In genomic region chr16:400061-400540, GRCh38 we compare ENCODE assay signal across 7 cellular contexts. TPM values are rescaled to one million over a fixed set of nuclear protein-coding genes. Genes with fewer than 3 reads are reported as not detected.
DNase-seq lines count a peak whose midpoint lies in the region; TF ChIP-seq lines count a peak whose summit lies in the region.

No MANE protein-coding gene starts in this region.

- H3F3A ChIP-seq in GM23248 (ENCODE audit: insufficient read depth): peaks cover 14% of the 10 kb centered on the region

- peaks cover 9% of the 10 kb centered on the region; the same call in 1 of the 2 replicates for H3K4me1 ChIP-seq in GM23248 (ENCODE audit: insufficient read depth)
- peaks cover 26% of the 10 kb centered on the region for H3K4me1 ChIP-seq in OCI-LY7 (ENCODE audit: insufficient read depth, low read length, poor library complexity, severe bottlenecking)
- H3K4me1 ChIP-seq in esophagus (ENCODE audit: control insufficient read depth in 2 of 2, insufficient read depth in 2 of 2, low read length in 1 of 2): peaks cover 0 to 10% of the 10 kb centered on the region in 2 donors
- H3K4me1 ChIP-seq in skeletal muscle satellite cell (ENCODE audit: control insufficient read depth, insufficient read depth, low read length): peaks cover 22% of the 10 kb centered on the region
- H3K4me1 ChIP-seq in BE2C: peaks cover 8% of the 10 kb centered on the region

- H3K27ac ChIP-seq in GM23248: peak overlapping the region; percentile 68
- H3K27ac ChIP-seq in OCI-LY7 (ENCODE audit: low read depth, low read length, poor library complexity, severe bottlenecking): peak overlapping the region; percentile 54
- H3K27ac ChIP-seq in esophagus (ENCODE audit: low read depth in 2 of 2, low read length in 1 of 2): peak overlapping the region; percentile 38 to 89

- in situ Hi-C loops in GM23248 (cut with MboI): no loop called here

- H2AFZ ChIP-seq in GM23248 (no peak overlapping the region), OCI-LY7 (ENCODE audit: low read length) (no peak overlapping the region)

- H3K36me3 ChIP-seq in GM23248 (ENCODE audit: low read depth): no peaks in the 10 kb centered on the region
- no peaks in the 10 kb centered on the region for H3K36me3 ChIP-seq in OCI-LY7 (ENCODE audit: insufficient read depth, low read length)
- no peaks in the 10 kb centered on the region for H3K36me3 ChIP-seq in esophagus (ENCODE audit: control insufficient read depth in 2 of 2, insufficient read depth in 2 of 2, low read length in 1 of 2)
- peaks cover 10% of the 10 kb centered on the region for H3K36me3 ChIP-seq in skeletal muscle satellite cell (ENCODE audit: insufficient read depth, low read length)
- peaks cover 27% of the 10 kb centered on the region for H3K36me3 ChIP-seq in BE2C

- CTCF ChIA-PET in OCI-LY7 (lab: Charles Lee; ENCODE audit: unreplicated experiment): no interaction called here

- POLR2A ChIA-PET in OCI-LY7 (lab: Charles Lee): interaction anchor here (0.5 to 0.6 kb wide), 2 partner anchors 15 to 20 kb away, joined by 3 read pairs; no protein-coding TSS in a partner anchor

- H3K4me3 ChIP-seq in GM23248 (peak overlapping the region; percentile 84), OCI-LY7 (ENCODE audit: low read depth, low read length, poor library complexity, severe bottlenecking) (peak overlapping the region; percentile 74), esophagus (ENCODE audit: low read depth in 1 of 2, low read length in 2 of 2) (peak overlapping the region; percentile 78 to 85), skeletal muscle satellite cell (ENCODE audit: low read length) (no peak overlapping the region), BE2C (ENCODE audit: low read depth, low read length) (no peak overlapping the region)

- H3K9me3 ChIP-seq in GM23248 (ENCODE audit: low read depth) (no peaks in the 10 kb centered on the region), OCI-LY7 (ENCODE audit: low read length) (no peaks in the 10 kb centered on the region), esophagus (ENCODE audit: control insufficient read depth in 2 of 2, insufficient read depth in 1 of 2, low read depth in 1 of 2, low read length in 1 of 2) (no peaks in the 10 kb centered on the region), skeletal muscle satellite cell (replicated peaks; ENCODE audit: low read length) (no peaks in the 10 kb centered on the region), BE2C (no peaks in the 10 kb centered on the region)

- H3K9ac ChIP-seq in GM23248 (peak overlapping the region; percentile 91), skeletal muscle satellite cell (ENCODE audit: low read depth, low read length) (no peak overlapping the region)

- no TSS peak for BruUV-seq in OCI-LY7 (replicated peaks; lab: Mats Ljungman, UMichigan)

- no peaks in the 10 kb centered on the region for H3K27me3 ChIP-seq in GM23248 (replicated peaks; ENCODE audit: insufficient read depth)
- no peaks in the 10 kb centered on the region for H3K27me3 ChIP-seq in esophagus (ENCODE audit: control insufficient read depth in 1 of 2, insufficient read depth in 2 of 2, low read length in 2 of 2)
- no peaks in the 10 kb centered on the region for H3K27me3 ChIP-seq in skeletal muscle satellite cell (ENCODE audit: control insufficient read depth, insufficient read depth, low read length)
- H3K27me3 ChIP-seq in BE2C: no peaks in the 10 kb centered on the region

- no peak for TF ChIP-seq CTCF in OCI-LY7 (conservative IDR thresholded peaks at IDR 0.05; ENCODE audit: low read length)
- TF ChIP-seq CTCF in BE2C (IDR thresholded peaks at IDR 0.05; ENCODE audit: low read depth, low read length): no peak

- DNase-seq in GM23248 (no peak), OCI-LY7 (ENCODE audit: low spot score) (no peak), AML-193 (lab: John Stamatoyannopoulos, UW) (no peak), BE2C (no peak)
- DNase-seq in activated CD4-positive, CD25-positive, alpha-beta regulatory T cell treated with anti-CD3 and anti-CD28 coated beads, Interleukin-2, amount 50 U/mL, for 72 hours: no peak

- intact Hi-C loops in OCI-LY7 (cut with micrococcal nuclease; ENCODE audit: unreplicated experiment): loop anchor here (2.0 kb wide), 1 partner anchor 17 kb away; no protein-coding TSS in a partner anchor

- H4K20me1 ChIP-seq in GM23248 (ENCODE audit: insufficient read depth) (no peaks in the 10 kb centered on the region), OCI-LY7 (ENCODE audit: insufficient read depth, low read length) (no peaks in the 10 kb centered on the region)

- peak overlapping the region; percentile 90 for H3K4me2 ChIP-seq in GM23248 (ENCODE audit: unreplicated experiment)
- H3K4me2 ChIP-seq in OCI-LY7 (ENCODE audit: low read length): peak overlapping the region; percentile 82
- H3K4me2 ChIP-seq in skeletal muscle satellite cell (ENCODE audit: low read length): peak overlapping the region; percentile 88

- H3K9me2 ChIP-seq in GM23248 (ENCODE audit: insufficient read depth) (no peaks in the 10 kb centered on the region), OCI-LY7 (ENCODE audit: insufficient read depth, low read length) (no peaks in the 10 kb centered on the region)

- peaks cover 30% of the 10 kb centered on the region for H3K79me2 ChIP-seq in GM23248 (ENCODE audit: insufficient read depth)
- no peaks in the 10 kb centered on the region; the same call in 1 of the 2 replicates for H3K79me2 ChIP-seq in OCI-LY7 (ENCODE audit: insufficient read depth, low read depth, low read length)

- WGBS in GM23248 (ENCODE audit: low coverage in 1 of 2, low lambda C conversion rate in 2 of 2, missing lambda C conversion rate in 2 of 2), 2 experiments: 88% methylated on average over 9 of the region's 9 CpGs
- 52 to 71% methylated on average over 9 of the region's 9 CpGs for WGBS in esophagus, 2 donors

RNA-seq across cellular contexts. Expression of gene DECR2, which starts 1.6 kb away (rescaled TPM):
- total RNA-seq in GM23248 (2014; rRNA removed; shearing (Covaris generic)): 7.8 and 8.9 TPM in 2 replicates
- polyA plus RNA-seq in GM23248 (2016; fragmentation: Nextera tagmentation; extraction: Ambion mirVana): 25.2 and 26.1 TPM in 2 replicates
- 7.5 and 8.0 TPM in 2 replicates for total RNA-seq in OCI-LY7 (2014; rRNA removed; shearing (Covaris generic))
- 14.4 and 15.9 TPM in 2 replicates for total RNA-seq in OCI-LY7 (2022)
- polyA plus RNA-seq in esophagus: 10 to 100 TPM; 15.0 to 24.2 TPM
- total RNA-seq in skeletal muscle satellite cell (2012; rRNA removed): 17.5 and 21.8 TPM in 2 replicates
- polyA plus RNA-seq in BE2C (2012; ENCODE audit: insufficient read depth, insufficient read length, low read depth): 11.6 TPM

RNA-seq across cellular contexts. Expression of gene NME4, which starts 3.1 kb away (rescaled TPM):
- 128 and 175 TPM in 2 replicates for total RNA-seq in GM23248 (2014; rRNA removed; shearing (Covaris generic))
- polyA plus RNA-seq in GM23248 (2016; fragmentation: Nextera tagmentation; extraction: Ambion mirVana): 283 and 293 TPM in 2 replicates
- total RNA-seq in OCI-LY7 (2014; rRNA removed; shearing (Covaris generic)): 25.0 and 28.3 TPM in 2 replicates
- 24.3 and 25.0 TPM in 2 replicates for total RNA-seq in OCI-LY7 (2022)
- 10 to 100 TPM; 40.3 to 41.9 TPM for polyA plus RNA-seq in esophagus
- 86.2 and 134 TPM in 2 replicates for total RNA-seq in skeletal muscle satellite cell (2012; rRNA removed)
- 507 TPM for polyA plus RNA-seq in BE2C (2012; ENCODE audit: insufficient read depth, insufficient read length, low read depth)

RNA-seq across cellular contexts. Expression of gene PGAP6, which starts 18.3 kb away (rescaled TPM):
- 78.4 and 98.6 TPM in 2 replicates for total RNA-seq in GM23248 (2014; rRNA removed; shearing (Covaris generic))
- polyA plus RNA-seq in GM23248 (2016; fragmentation: Nextera tagmentation; extraction: Ambion mirVana): 16.4 and 20.6 TPM in 2 replicates
- total RNA-seq in OCI-LY7 (2014; rRNA removed; shearing (Covaris generic)): 40.1 and 50.6 TPM in 2 replicates
- total RNA-seq in OCI-LY7 (2022): 34.3 and 41.2 TPM in 2 replicates
- 10 to 100 TPM; 30.3 to 44.3 TPM for polyA plus RNA-seq in esophagus
- total RNA-seq in skeletal muscle satellite cell (2012; rRNA removed): 55.7 and 57.8 TPM in 2 replicates
- 137 TPM for polyA plus RNA-seq in BE2C (2012; ENCODE audit: insufficient read depth, insufficient read length, low read depth)

RNA-seq across cellular contexts. Expression of gene RAB11FIP3, which starts 25.3 kb away (rescaled TPM):
- 27.8 and 33.5 TPM in 2 replicates for total RNA-seq in GM23248 (2014; rRNA removed; shearing (Covaris generic))
- polyA plus RNA-seq in GM23248 (2016; fragmentation: Nextera tagmentation; extraction: Ambion mirVana) (0.46 and 1.2 TPM in 2 replicates), esophagus (10 to 100 TPM in 1 of 2 donors, 1 to 10 TPM in 1; 9.1 to 10.6 TPM)
- 29.0 and 29.9 TPM in 2 replicates for total RNA-seq in OCI-LY7 (2014; rRNA removed; shearing (Covaris generic))
- total RNA-seq in OCI-LY7 (2022): 47.5 and 51.2 TPM in 2 replicates
- total RNA-seq in skeletal muscle satellite cell (2012; rRNA removed): 12.9 and 15.2 TPM in 2 replicates
- polyA plus RNA-seq in BE2C (2012; ENCODE audit: insufficient read depth, insufficient read length, low read depth): 25.3 TPM

RNA-seq across cellular contexts. Expression of gene MRPL28, which starts 29.8 kb away (rescaled TPM):
- total RNA-seq in GM23248 (2014; rRNA removed; shearing (Covaris generic)): 94.1 and 103 TPM in 2 replicates
- polyA plus RNA-seq in GM23248 (2016; fragmentation: Nextera tagmentation; extraction: Ambion mirVana) (108 and 110 TPM in 2 replicates), esophagus (10 to 100 TPM; 54.5 to 75.9 TPM)
- 113 and 134 TPM in 2 replicates for total RNA-seq in OCI-LY7 (2014; rRNA removed; shearing (Covaris generic))
- 78.1 and 84.6 TPM in 2 replicates for total RNA-seq in OCI-LY7 (2022)
- 83.1 and 89.3 TPM in 2 replicates for total RNA-seq in skeletal muscle satellite cell (2012; rRNA removed)
- polyA plus RNA-seq in BE2C (2012; ENCODE audit: insufficient read depth, insufficient read length, low read depth): 231 TPM

Comparison
In these comparisons a context has a peak if more than half of its experiments do, and no peak if none do; other contexts are left out.
1. H3K4me3 ChIP-seq: peak in GM23248 (single experiment), OCI-LY7 (single experiment) and esophagus (2 of 2); none in skeletal muscle satellite cell (single experiment) and BE2C (single experiment).
2. Peak in every context shown above with its lines, with median percentiles within 50 percentile points of each other: H3K27ac ChIP-seq and H3K4me2 ChIP-seq.